ENCODE assay signal across 25 cellular contexts in the genomic region with DNA sequence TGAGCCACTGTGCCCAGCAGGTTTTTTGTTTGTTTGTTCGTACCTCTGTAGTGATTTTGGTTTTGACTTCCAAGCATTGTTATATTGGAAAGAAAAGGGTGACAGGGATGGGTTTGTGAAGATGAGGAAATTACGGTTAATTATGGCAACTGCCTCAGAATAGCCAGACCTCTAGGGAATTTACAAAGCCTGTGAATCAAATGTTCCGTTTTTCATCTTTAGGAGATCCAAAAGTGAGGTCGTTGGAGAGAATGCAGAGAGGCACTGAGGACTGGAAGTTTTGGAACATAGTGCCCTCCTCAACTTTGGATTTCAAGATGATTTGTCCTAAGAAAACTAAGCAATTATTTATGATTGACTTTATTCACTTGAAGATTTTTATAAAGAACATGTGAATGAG. TPM values are rescaled to one million over a fixed set of nuclear protein-coding genes. Genes with fewer than 3 reads are reported as not detected.
DNase-seq lines count a peak whose midpoint lies in the region; ATAC-seq and TF ChIP-seq lines count a peak whose summit lies in the region.
"Had no signal": no experiment of that assay in that cellular context is flagged by ENCODE, and none has a peak within 500 bp of the region (broad histone marks: within the 10 kb centered on the region; RNA-seq: fewer than 3 reads in every experiment).

No MANE protein-coding gene starts in this region.

- H3K27ac Mint-ChIP-seq in mesothelial cell of epicardium: peak overlapping the region; percentile 77
- H3K27ac Mint-ChIP-seq: CD4-positive, alpha-beta T cell; H9; HFFc6 had no signal

- H3K36me3 Mint-ChIP-seq in mesothelial cell of epicardium: peaks cover 16% of the 10 kb centered on the region

- H3K27me3 Mint-ChIP-seq in mesothelial cell of epicardium (ENCODE audit: low read depth): no peaks in the 10 kb centered on the region
- H3K27me3 Mint-ChIP-seq: CD4-positive, alpha-beta T cell had no signal

- ATAC-seq in left ventricle myocardium superior (peak; percentile 40), GM18907 (IDR thresholded peaks at IDR 0.05; ENCODE audit: unreplicated experiment) (no peak), HG03196 (IDR thresholded peaks at IDR 0.05; ENCODE audit: unreplicated experiment) (no peak), GM19395 (IDR thresholded peaks at IDR 0.05; ENCODE audit: unreplicated experiment) (no peak)

- peaks cover 0 to 22% of the 10 kb centered on the region in 2 donors for H3K4me1 ChIP-seq in right atrium auricular region

- H3K4me3 Mint-ChIP-seq in mesothelial cell of epicardium: no peak overlapping the region
- H3K4me3 Mint-ChIP-seq: CD4-positive, alpha-beta T cell; H9; HFFc6 had no signal

- no peaks in the 10 kb centered on the region for H3K9me3 ChIP-seq in right atrium auricular region
- H3K9me3 ChIP-seq: BE2C, Peyer's patch, SJCRH30 had no signal

- intact Hi-C loops in left ventricle myocardium superior (cut with micrococcal nuclease): no loop called here

- TF ChIP-seq CTCF in right atrium auricular region (IDR thresholded peaks at IDR 0.05) (no peak), VCaP (conservative IDR thresholded peaks at IDR 0.05) (no peak), mesothelial cell of epicardium (IDR thresholded peaks at IDR 0.05; ENCODE audit: unreplicated experiment) (no peak)

- H3K27me3 ChIP-seq in right atrium auricular region: no peaks in the 10 kb centered on the region
- H3K27me3 ChIP-seq: BE2C, Peyer's patch, SJCRH30 had no signal

- H3K36me3 ChIP-seq in right atrium auricular region: no peaks in the 10 kb centered on the region
- H3K36me3 ChIP-seq: BE2C, Peyer's patch, SJCRH30 had no signal

- H3K4me1 Mint-ChIP-seq in mesothelial cell of epicardium: peaks cover 64% of the 10 kb centered on the region

- DNase-seq in left ventricle myocardium superior: no peak
- no peak for DNase-seq in right atrium auricular region (ENCODE audit: low spot score)
- no peak for DNase-seq in mesothelial cell of epicardium (ENCODE audit: low spot score in 2 of 2, unreplicated experiment in 2 of 2)
- DNase-seq: BE2C; CD4-positive, alpha-beta T cell; COR-L47; DMS 273 treated with DMSO at 0.1 percent for 48 hours; DMS79 treated with DMSO at 0.1 percent for 48 hours; H9; HFFc6; KBM-7; MM.1S; NCI-H1048; NCI-H1417 treated with DMSO at 0.1 percent for 48 hours; NCI-H2029 treated with DMSO at 0.1 percent for 48 hours; NCI-H2171 treated with DMSO at 0.1 percent for 48 hours; NCI-H446 treated with DMSO at 0.1 percent for 48 hours; NCI-H526 treated with DMSO at 0.1 percent for 48 hours; NK-92 treated with Interleukin-12 subunit alpha and Interleukin-12 subunit beta, amount 100 ng/mL, for 24 hours; Peyer's patch; SJCRH30 had no signal

- peaks cover 11% of the 10 kb centered on the region for H3K9me3 Mint-ChIP-seq in mesothelial cell of epicardium
- H3K9me3 Mint-ChIP-seq: CD4-positive, alpha-beta T cell had no signal

- no peak overlapping the region for H3K27ac ChIP-seq in right atrium auricular region
- peak overlapping the region; percentile 45; the same call in 1 of the 2 replicates for H3K27ac ChIP-seq in VCaP
- H3K27ac ChIP-seq: Peyer's patch, SJCRH30 had no signal

- no peak overlapping the region for H3K4me3 ChIP-seq in right atrium auricular region
- H3K4me3 ChIP-seq: Peyer's patch, SJCRH30 had no signal

RNA-seq across cellular contexts. Expression of a gene that starts 54.5 kb away (rescaled TPM):
- total RNA-seq in left ventricle myocardium superior: 54.4 TPM
- 10 to 100 TPM; 41.5 to 42.0 TPM for total RNA-seq in right atrium auricular region
- 244 to 250 TPM (median 244 TPM) in 3 replicates for total RNA-seq in mesothelial cell of epicardium
